In the genomic region with DNA sequence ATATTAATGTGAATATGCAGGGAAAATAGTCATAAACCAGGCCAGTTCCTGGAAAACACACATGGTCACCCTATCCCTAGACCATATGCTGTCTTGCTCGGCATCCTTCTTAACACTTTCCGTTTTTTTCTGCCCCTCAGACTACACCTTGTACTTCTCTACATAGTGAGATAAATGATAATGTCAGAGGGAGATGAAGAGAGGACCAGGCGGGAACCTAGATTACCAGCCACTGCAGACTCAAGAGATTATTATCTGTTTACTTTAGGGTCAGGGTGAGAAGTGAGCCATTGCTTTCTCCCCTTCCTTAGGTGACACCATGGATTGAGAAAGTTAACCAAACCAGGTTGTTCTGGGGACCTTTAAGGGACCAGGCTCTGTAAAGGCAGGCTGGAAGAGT, we compare ENCODE assay signal across 1 cellular context.
TF ChIP-seq lines count a peak whose summit lies in the region.

No MANE protein-coding gene starts in this region.

TF ChIP-seq in K562, 482 proteins besides CTCF, POLR2A, EP300 and RAD21 (continued from another document):
- no peak for TF ChIP-seq TSC22D4 (tag; IDR thresholded peaks at IDR 0.05)
- no peak for TF ChIP-seq ARHGAP35 (IDR thresholded peaks at IDR 0.05; ENCODE audit: partially characterized antibody)
- TF ChIP-seq HNRNPK (IDR thresholded peaks at IDR 0.05; ENCODE audit: low read depth, low read length, poor library complexity, severe bottlenecking): no peak
- no peak; the same call in 1 of the 2 replicates for TF ChIP-seq JUND (IDR thresholded peaks at IDR 0.05; ENCODE audit: borderline replicate concordance, low read depth, low read length)
- TF ChIP-seq JUND (tag; IDR thresholded peaks at IDR 0.05; ENCODE audit: borderline replicate concordance, low read depth, low read length): no peak; the same call in 2 of the 3 replicates
- TF ChIP-seq CHAMP1 (IDR thresholded peaks at IDR 0.05): no peak
- TF ChIP-seq TGIF2 (CRISPR knock-in tag; IDR thresholded peaks at IDR 0.05): no peak
- TF ChIP-seq HNRNPUL1 (IDR thresholded peaks at IDR 0.05; ENCODE audit: low read length): no peak
- no peak for TF ChIP-seq ZC3H4 (CRISPR knock-in tag; IDR thresholded peaks at IDR 0.05; ENCODE audit: borderline replicate concordance)
- TF ChIP-seq ELF4 (CRISPR knock-in tag; IDR thresholded peaks at IDR 0.05): no peak
- TF ChIP-seq ETS1 (conservative IDR thresholded peaks at IDR 0.05; ENCODE audit: control insufficient read depth, low read depth, low read length): no peak
- TF ChIP-seq KDM4B (IDR thresholded peaks at IDR 0.05; ENCODE audit: borderline replicate concordance in 2 of 2, low read depth in 1 of 2): no peak
- TF ChIP-seq U2AF1 (optimal IDR thresholded peaks at IDR 0.05; ENCODE audit: low read depth, low read length): no peak
- TF ChIP-seq TCF7L2 (IDR thresholded peaks at IDR 0.05; ENCODE audit: low read depth, low read length): no peak
- TF ChIP-seq, protein P1, sequence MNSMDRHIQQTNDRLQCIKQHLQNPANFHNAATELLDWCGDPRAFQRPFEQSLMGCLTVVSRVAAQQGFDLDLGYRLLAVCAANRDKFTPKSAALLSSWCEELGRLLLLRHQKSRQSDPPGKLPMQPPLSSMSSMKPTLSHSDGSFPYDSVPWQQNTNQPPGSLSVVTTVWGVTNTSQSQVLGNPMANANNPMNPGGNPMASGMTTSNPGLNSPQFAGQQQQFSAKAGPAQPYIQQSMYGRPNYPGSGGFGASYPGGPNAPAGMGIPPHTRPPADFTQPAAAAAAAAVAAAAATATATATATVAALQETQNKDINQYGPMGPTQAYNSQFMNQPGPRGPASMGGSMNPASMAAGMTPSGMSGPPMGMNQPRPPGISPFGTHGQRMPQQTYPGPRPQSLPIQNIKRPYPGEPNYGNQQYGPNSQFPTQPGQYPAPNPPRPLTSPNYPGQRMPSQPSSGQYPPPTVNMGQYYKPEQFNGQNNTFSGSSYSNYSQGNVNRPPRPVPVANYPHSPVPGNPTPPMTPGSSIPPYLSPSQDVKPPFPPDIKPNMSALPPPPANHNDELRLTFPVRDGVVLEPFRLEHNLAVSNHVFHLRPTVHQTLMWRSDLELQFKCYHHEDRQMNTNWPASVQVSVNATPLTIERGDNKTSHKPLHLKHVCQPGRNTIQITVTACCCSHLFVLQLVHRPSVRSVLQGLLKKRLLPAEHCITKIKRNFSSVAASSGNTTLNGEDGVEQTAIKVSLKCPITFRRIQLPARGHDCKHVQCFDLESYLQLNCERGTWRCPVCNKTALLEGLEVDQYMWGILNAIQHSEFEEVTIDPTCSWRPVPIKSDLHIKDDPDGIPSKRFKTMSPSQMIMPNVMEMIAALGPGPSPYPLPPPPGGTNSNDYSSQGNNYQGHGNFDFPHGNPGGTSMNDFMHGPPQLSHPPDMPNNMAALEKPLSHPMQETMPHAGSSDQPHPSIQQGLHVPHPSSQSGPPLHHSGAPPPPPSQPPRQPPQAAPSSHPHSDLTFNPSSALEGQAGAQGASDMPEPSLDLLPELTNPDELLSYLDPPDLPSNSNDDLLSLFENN (IDR thresholded peaks at IDR 0.05; ENCODE audit: low read depth in 2 of 2, low read length in 2 of 2): no peak
- no peak for TF ChIP-seq PRMT5 (CRISPR knock-in tag; IDR thresholded peaks at IDR 0.05)
- TF ChIP-seq CBFA2T3 (IDR thresholded peaks at IDR 0.05): peak; percentile 71
- no peak for TF ChIP-seq REST (CRISPR knock-in tag; IDR thresholded peaks at IDR 0.05; ENCODE audit: low read depth)
- TF ChIP-seq NCOA4 (IDR thresholded peaks at IDR 0.05; ENCODE audit: partially characterized antibody): no peak
- no peak for TF ChIP-seq MYC (IDR thresholded peaks at IDR 0.05; ENCODE audit: low read depth, low read length)
- no peak for TF ChIP-seq MYC (CRISPR knock-in tag; IDR thresholded peaks at IDR 0.05; ENCODE audit: borderline replicate concordance, low read depth)
- TF ChIP-seq JUNB (CRISPR knock-in tag; conservative IDR thresholded peaks at IDR 0.05): no peak
- TF ChIP-seq ZNF124 (CRISPR knock-in tag; IDR thresholded peaks at IDR 0.05): no peak
- TF ChIP-seq, protein P2, sequence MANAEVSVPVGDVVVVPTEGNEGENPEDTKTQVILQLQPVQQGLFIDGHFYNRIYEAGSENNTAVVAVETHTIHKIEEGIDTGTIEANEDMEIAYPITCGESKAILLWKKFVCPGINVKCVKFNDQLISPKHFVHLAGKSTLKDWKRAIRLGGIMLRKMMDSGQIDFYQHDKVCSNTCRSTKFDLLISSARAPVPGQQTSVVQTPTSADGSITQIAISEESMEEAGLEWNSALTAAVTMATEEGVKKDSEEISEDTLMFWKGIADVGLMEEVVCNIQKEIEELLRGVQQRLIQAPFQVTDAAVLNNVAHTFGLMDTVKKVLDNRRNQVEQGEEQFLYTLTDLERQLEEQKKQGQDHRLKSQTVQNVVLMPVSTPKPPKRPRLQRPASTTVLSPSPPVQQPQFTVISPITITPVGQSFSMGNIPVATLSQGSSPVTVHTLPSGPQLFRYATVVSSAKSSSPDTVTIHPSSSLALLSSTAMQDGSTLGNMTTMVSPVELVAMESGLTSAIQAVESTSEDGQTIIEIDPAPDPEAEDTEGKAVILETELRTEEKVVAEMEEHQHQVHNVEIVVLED (CRISPR knock-in tag; IDR thresholded peaks at IDR 0.05): no peak
- TF ChIP-seq STAT5A (IDR thresholded peaks at IDR 0.05; ENCODE audit: borderline replicate concordance, low read length): 0 out of 2 replicates have a peak, but pooled peaks have one; percentile 21
- TF ChIP-seq EZH2 (IDR thresholded peaks at IDR 0.05; ENCODE audit: borderline replicate concordance, low read depth, low read length): no peak
- TF ChIP-seq NUFIP1 (IDR thresholded peaks at IDR 0.05; ENCODE audit: partially characterized antibody): no peak
- TF ChIP-seq RBM25 (IDR thresholded peaks at IDR 0.05; ENCODE audit: low read depth, low read length, severe bottlenecking): peak; percentile 78
- TF ChIP-seq MAFK (IDR thresholded peaks at IDR 0.05; ENCODE audit: low read length): no peak
- TF ChIP-seq BRCA1 (IDR thresholded peaks at IDR 0.05): no peak
- TF ChIP-seq BRCA1 (CRISPR knock-in tag; IDR thresholded peaks at IDR 0.05): no peak
- no peak for TF ChIP-seq GTF2A2 (tag; IDR thresholded peaks at IDR 0.05)
- TF ChIP-seq, protein P3, sequence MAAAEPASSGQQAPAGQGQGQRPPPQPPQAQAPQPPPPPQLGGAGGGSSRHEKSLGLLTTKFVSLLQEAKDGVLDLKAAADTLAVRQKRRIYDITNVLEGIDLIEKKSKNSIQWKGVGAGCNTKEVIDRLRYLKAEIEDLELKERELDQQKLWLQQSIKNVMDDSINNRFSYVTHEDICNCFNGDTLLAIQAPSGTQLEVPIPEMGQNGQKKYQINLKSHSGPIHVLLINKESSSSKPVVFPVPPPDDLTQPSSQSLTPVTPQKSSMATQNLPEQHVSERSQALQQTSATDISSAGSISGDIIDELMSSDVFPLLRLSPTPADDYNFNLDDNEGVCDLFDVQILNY (CRISPR knock-in tag; IDR thresholded peaks at IDR 0.05): no peak
- TF ChIP-seq BCLAF1 (IDR thresholded peaks at IDR 0.05; ENCODE audit: borderline replicate concordance in 1 of 2, control insufficient read depth in 1 of 2, low read depth in 2 of 2, low read length in 1 of 2): no peak
- peak; percentile 61 for TF ChIP-seq ZEB2 (IDR thresholded peaks at IDR 0.05)
- no peak for TF ChIP-seq SMAD4 (CRISPR knock-in tag; conservative IDR thresholded peaks at IDR 0.05)
- no peak for TF ChIP-seq NEUROD1 (IDR thresholded peaks at IDR 0.05; ENCODE audit: borderline replicate concordance, low read depth, low read length, partially characterized antibody)
- TF ChIP-seq BRD9 (IDR thresholded peaks at IDR 0.05; ENCODE audit: low read depth, partially characterized antibody): no peak
- no peak for TF ChIP-seq SMARCC2 (IDR thresholded peaks at IDR 0.05; ENCODE audit: low read depth)
- TF ChIP-seq ZNF436 (CRISPR knock-in tag; IDR thresholded peaks at IDR 0.05): no peak
- no peak for TF ChIP-seq ZNF584 (CRISPR knock-in tag; IDR thresholded peaks at IDR 0.05; ENCODE audit: low read depth)
- no peak for TF ChIP-seq CBX1 (IDR thresholded peaks at IDR 0.05; ENCODE audit: low read depth)
- TF ChIP-seq, protein P4, sequence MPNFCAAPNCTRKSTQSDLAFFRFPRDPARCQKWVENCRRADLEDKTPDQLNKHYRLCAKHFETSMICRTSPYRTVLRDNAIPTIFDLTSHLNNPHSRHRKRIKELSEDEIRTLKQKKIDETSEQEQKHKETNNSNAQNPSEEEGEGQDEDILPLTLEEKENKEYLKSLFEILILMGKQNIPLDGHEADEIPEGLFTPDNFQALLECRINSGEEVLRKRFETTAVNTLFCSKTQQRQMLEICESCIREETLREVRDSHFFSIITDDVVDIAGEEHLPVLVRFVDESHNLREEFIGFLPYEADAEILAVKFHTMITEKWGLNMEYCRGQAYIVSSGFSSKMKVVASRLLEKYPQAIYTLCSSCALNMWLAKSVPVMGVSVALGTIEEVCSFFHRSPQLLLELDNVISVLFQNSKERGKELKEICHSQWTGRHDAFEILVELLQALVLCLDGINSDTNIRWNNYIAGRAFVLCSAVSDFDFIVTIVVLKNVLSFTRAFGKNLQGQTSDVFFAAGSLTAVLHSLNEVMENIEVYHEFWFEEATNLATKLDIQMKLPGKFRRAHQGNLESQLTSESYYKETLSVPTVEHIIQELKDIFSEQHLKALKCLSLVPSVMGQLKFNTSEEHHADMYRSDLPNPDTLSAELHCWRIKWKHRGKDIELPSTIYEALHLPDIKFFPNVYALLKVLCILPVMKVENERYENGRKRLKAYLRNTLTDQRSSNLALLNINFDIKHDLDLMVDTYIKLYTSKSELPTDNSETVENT (CRISPR knock-in tag; IDR thresholded peaks at IDR 0.05): no peak
